10 cellular contexts compared by ENCODE assay signal in the genomic region with DNA sequence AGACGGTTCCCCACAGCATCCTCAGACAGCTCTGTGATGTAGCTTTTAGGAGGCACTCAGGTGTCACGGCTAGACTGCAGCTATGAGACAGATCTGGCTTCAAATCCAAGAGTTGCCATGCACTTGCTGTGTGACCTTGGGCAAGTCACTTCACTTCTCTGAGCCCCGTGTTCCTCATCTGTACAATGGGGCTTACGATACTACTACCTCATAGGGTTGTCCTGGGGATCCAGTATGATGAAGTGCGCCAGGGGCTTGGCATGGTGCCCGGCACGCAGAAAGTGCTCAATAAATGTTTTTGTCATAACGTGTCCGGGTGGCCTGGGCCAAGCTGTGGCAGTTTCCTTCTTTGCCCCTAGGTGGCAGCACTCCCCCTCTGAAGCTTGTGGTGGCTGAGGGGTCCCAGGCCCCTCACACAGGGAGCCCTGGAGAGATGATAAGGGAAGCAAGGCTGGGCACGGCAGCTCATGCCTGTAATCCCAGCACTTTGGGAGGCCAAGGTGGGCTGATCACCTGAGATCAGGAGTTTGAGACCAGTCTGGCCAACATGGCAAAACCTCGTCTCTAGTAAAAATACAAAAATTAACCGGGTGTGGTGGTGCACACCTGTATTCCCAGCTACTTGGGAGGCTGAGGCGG. TPM values are rescaled to one million over a fixed set of nuclear protein-coding genes. Genes with fewer than 3 reads are reported as not detected.
DNase-seq lines count a peak whose midpoint lies in the region; ATAC-seq and TF ChIP-seq lines count a peak whose summit lies in the region.
"Had no signal": no experiment of that assay in that cellular context is flagged by ENCODE, and none has a peak within 500 bp of the region (broad histone marks: within the 10 kb centered on the region; RNA-seq: fewer than 3 reads in every experiment).

No MANE protein-coding gene starts in this region.

- peaks cover 4% of the 10 kb centered on the region for H3K36me3 Mint-ChIP-seq in activated naive CD8-positive, alpha-beta T cell treated with anti-CD3 and anti-CD28 coated beads for 36 hours

- H3K36me3 ChIP-seq in RWPE2 (ENCODE audit: low read depth) = no peaks in the 10 kb centered on the region

- peak; percentile 99 for TF ChIP-seq CTCF in RWPE2 (IDR thresholded peaks at IDR 0.05; ENCODE audit: poor library complexity, severe bottlenecking)

- DNase-seq in NCI-H1417 (lab: John Stamatoyannopoulos, UW) = peak in 2 of 3 experiments; percentile 15 to 45
- DNase-seq in NCI-H1417 treated with DMSO at 0.1 percent for 48 hours (lab: John Stamatoyannopoulos, UW) = no peak
- DNase-seq in RWPE2 (ENCODE audit: low spot score) = no peak
- peak; percentile 39 for DNase-seq in activated naive CD8-positive, alpha-beta T cell treated with anti-CD3 and anti-CD28 coated beads for 36 hours
- DNase-seq in right cardiac atrium = peak; percentile 41 to 75 (median 73)
- peak in 3 of 4 experiments; percentile 32 to 36 (median 34) for DNase-seq in stimulated activated CD4-positive, alpha-beta T cell treated with anti-CD3 and anti-CD28 coated beads, Interleukin-1b, Interleukin-23, amount 100 ng/mL, for 24 hours (ENCODE audit: low read depth in 4 of 4, low spot score in 1 of 4)
- DNase-seq in mucosa of gallbladder (ENCODE audit: low spot score) = no peak

- H3K27me3 Mint-ChIP-seq in activated naive CD8-positive, alpha-beta T cell treated with anti-CD3 and anti-CD28 coated beads for 36 hours = no peaks in the 10 kb centered on the region
- H3K27me3 Mint-ChIP-seq: activated naive CD8-positive, alpha-beta T cell had no signal

- no peak overlapping the region for H3K27ac Mint-ChIP-seq in activated naive CD8-positive, alpha-beta T cell treated with anti-CD3 and anti-CD28 coated beads for 36 hours
- H3K27ac Mint-ChIP-seq: activated naive CD8-positive, alpha-beta T cell had no signal

- no peaks in the 10 kb centered on the region for H3K9me3 ChIP-seq in RWPE2 (ENCODE audit: severe bottlenecking)
- H3K9me3 ChIP-seq in right cardiac atrium (ENCODE audit: control insufficient read depth, low read length) = no peaks in the 10 kb centered on the region
- H3K9me3 ChIP-seq: BLaER1 had no signal

- H3K4me1 ChIP-seq in RWPE2 (ENCODE audit: insufficient read depth, poor library complexity, severe bottlenecking) (peaks cover 23% of the 10 kb centered on the region), right cardiac atrium (ENCODE audit: control insufficient read depth, insufficient read depth, low read length) (peaks cover 9% of the 10 kb centered on the region)

- H3K27me3 ChIP-seq in RWPE2 (ENCODE audit: insufficient read depth, poor library complexity, severe bottlenecking) (no peaks in the 10 kb centered on the region), right cardiac atrium (ENCODE audit: control insufficient read depth, insufficient read depth) (no peaks in the 10 kb centered on the region)
- H3K27me3 ChIP-seq: BLaER1 had no signal

- peaks cover 8% of the 10 kb centered on the region for H3K4me1 Mint-ChIP-seq in activated naive CD8-positive, alpha-beta T cell treated with anti-CD3 and anti-CD28 coated beads for 36 hours

- H3K9me3 Mint-ChIP-seq in activated naive CD8-positive, alpha-beta T cell treated with anti-CD3 and anti-CD28 coated beads for 36 hours = no peaks in the 10 kb centered on the region

- H3K4me3 Mint-ChIP-seq in activated naive CD8-positive, alpha-beta T cell treated with anti-CD3 and anti-CD28 coated beads for 36 hours = no peak overlapping the region
- H3K4me3 Mint-ChIP-seq: activated naive CD8-positive, alpha-beta T cell had no signal

- ATAC-seq in RWPE2 (ENCODE audit: low read depth) (no peak), right cardiac atrium (peak in 1 of 2 donors; percentile 13), HG03097 (IDR thresholded peaks at IDR 0.05; ENCODE audit: low FRiP score, unreplicated experiment) (no peak)

- intact Hi-C loops in right cardiac atrium (cut with DNase I) = loop anchor here in 2 of 4 donors (5.0 to 10.0 kb wide), 2 partner anchors 200 to 273 kb away; partner anchors contain the start of gene RALY (in 1 of the 2)

- no peak overlapping the region for H3K4me3 ChIP-seq in RWPE2 (ENCODE audit: severe bottlenecking)
- no peak overlapping the region for H3K4me3 ChIP-seq in right cardiac atrium (ENCODE audit: low read length)
- H3K4me3 ChIP-seq: BLaER1 had no signal

- 70% methylated on average over 13 of the region's 13 CpGs for WGBS in right cardiac atrium

- H3K27ac ChIP-seq in RWPE2 (ENCODE audit: poor library complexity, severe bottlenecking) (no peak overlapping the region), right cardiac atrium (ENCODE audit: low read length) (no peak overlapping the region)
- H3K27ac ChIP-seq: BLaER1 had no signal

RNA-seq across cellular contexts. Expression of gene CHMP4B, which starts 19.1 kb away (rescaled TPM):
- 10 to 100 TPM; 90.6 to 95.5 TPM for total RNA-seq in activated naive CD8-positive, alpha-beta T cell treated with anti-CD3 and anti-CD28 coated beads for 36 hours
- total RNA-seq in right cardiac atrium (100 to 1,000 TPM in 1 of 4 donors, 10 to 100 TPM in 3; 88.3 to 117 (median 90.2) TPM), mucosa of gallbladder (117 TPM)
- 126 TPM for polyA plus RNA-seq in right cardiac atrium

Comparison
In these comparisons a context has a peak if more than half of its experiments do, and no peak if none do; other contexts are left out.
1. DNase-seq: peak in NCI-H1417 (2 of 3), activated naive CD8-positive, alpha-beta T cell treated with anti-CD3 and anti-CD28 coated beads for 36 hours (single experiment), right cardiac atrium (3 of 3) and stimulated activated CD4-positive, alpha-beta T cell treated with anti-CD3 and anti-CD28 coated beads, Interleukin-1b, Interleukin-23, amount 100 ng/mL, for 24 hours (3 of 4); none in NCI-H1417 treated with DMSO at 0.1 percent for 48 hours (single experiment), RWPE2 (single experiment) and mucosa of gallbladder (single experiment).